In the genomic region with DNA sequence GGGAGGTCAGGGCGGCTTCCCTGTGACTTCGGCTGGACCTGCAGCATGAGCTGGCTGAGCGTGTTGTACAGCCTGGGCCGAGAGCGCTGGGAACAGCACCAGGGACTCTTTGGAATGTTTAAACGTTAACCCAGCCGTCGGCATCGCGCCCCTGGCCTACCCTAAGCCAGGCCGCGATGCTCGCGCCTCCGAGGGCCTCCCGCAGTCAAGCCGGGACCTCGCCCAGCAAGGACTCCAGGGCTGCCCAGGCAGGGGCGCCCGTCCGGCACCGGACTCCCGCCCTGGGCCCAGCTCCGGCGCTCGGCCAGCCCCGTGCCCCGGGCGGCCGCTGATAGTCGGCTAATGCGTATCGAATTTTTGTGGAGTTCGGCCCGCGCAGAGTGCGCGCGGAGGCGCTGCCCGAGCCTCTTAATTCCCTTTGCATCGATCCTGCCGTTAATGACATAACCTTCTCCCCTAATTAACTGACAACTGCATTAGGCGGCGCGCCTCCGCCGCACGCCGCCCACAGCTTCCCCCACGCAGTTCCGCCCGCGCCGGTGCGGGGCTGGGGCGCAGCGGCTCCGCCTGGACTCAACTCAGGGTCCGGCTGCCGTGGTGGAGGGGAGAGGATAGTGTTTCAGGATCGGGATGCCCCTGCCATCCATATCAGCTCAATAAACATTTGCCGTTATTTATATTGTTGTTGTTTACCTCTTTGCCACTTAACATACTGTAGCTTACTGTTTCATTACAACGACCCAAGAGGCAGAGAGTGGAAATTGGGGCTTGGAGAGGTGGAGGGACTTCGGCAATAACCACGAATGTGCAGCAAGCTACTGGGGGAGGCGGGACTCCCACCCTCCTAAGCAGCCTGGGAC, we compare ENCODE assay signal across 1 cellular context.
TF ChIP-seq lines count a peak whose summit lies in the region.

No MANE protein-coding gene starts in this region.

TF ChIP-seq in HepG2, 621 proteins besides CTCF, POLR2A, EP300 and RAD21 (continues in another document):
- TF ChIP-seq GLI4 (CRISPR knock-in tag; IDR thresholded peaks at IDR 0.05; ENCODE audit: borderline replicate concordance) (0 out of 2 replicates have a peak, but pooled peaks have one; percentile 26), ZNF547 (CRISPR knock-in tag; IDR thresholded peaks at IDR 0.05) (0 out of 2 replicates have a peak, but pooled peaks have one; percentile 32), ZNF703 (CRISPR knock-in tag; IDR thresholded peaks at IDR 0.05; ENCODE audit: borderline replicate concordance) (no peak), ZNF296 (CRISPR knock-in tag; conservative IDR thresholded peaks at IDR 0.05) (no peak), ZNF792 (CRISPR knock-in tag; IDR thresholded peaks at IDR 0.05) (no peak), ZNF761 (CRISPR knock-in tag; conservative IDR thresholded peaks at IDR 0.05) (no peak), MED13 (CRISPR knock-in tag; IDR thresholded peaks at IDR 0.05) (0 out of 2 replicates have a peak, but pooled peaks have one; percentile 24), YEATS4 (CRISPR knock-in tag; IDR thresholded peaks at IDR 0.05; ENCODE audit: borderline replicate concordance) (peak; percentile 44; the same call in 1 of the 2 replicates), ZNF292 (CRISPR knock-in tag; IDR thresholded peaks at IDR 0.05; ENCODE audit: borderline replicate concordance, low read depth) (peak; percentile 52; the same call in 1 of the 2 replicates), ZBTB7A (CRISPR knock-in tag; IDR thresholded peaks at IDR 0.05) (0 out of 2 replicates have a peak, but pooled peaks have one; percentile 21), ZNF766 (CRISPR knock-in tag; IDR thresholded peaks at IDR 0.05; ENCODE audit: borderline replicate concordance) (0 out of 2 replicates have a peak, but pooled peaks have one; percentile 55), HNRNPUL1 (IDR thresholded peaks at IDR 0.05; ENCODE audit: low read depth, low read length) (no peak), GABPB1 (CRISPR knock-in tag; IDR thresholded peaks at IDR 0.05) (peak; percentile 35; the same call in 1 of the 2 replicates)
- TF ChIP-seq, protein P1, sequence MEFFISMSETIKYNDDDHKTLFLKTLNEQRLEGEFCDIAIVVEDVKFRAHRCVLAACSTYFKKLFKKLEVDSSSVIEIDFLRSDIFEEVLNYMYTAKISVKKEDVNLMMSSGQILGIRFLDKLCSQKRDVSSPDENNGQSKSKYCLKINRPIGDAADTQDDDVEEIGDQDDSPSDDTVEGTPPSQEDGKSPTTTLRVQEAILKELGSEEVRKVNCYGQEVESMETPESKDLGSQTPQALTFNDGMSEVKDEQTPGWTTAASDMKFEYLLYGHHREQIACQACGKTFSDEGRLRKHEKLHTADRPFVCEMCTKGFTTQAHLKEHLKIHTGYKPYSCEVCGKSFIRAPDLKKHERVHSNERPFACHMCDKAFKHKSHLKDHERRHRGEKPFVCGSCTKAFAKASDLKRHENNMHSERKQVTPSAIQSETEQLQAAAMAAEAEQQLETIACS (CRISPR knock-in tag; IDR thresholded peaks at IDR 0.05), result peak; percentile 49; the same call in 1 of the 2 replicates
- TF ChIP-seq, protein P2, sequence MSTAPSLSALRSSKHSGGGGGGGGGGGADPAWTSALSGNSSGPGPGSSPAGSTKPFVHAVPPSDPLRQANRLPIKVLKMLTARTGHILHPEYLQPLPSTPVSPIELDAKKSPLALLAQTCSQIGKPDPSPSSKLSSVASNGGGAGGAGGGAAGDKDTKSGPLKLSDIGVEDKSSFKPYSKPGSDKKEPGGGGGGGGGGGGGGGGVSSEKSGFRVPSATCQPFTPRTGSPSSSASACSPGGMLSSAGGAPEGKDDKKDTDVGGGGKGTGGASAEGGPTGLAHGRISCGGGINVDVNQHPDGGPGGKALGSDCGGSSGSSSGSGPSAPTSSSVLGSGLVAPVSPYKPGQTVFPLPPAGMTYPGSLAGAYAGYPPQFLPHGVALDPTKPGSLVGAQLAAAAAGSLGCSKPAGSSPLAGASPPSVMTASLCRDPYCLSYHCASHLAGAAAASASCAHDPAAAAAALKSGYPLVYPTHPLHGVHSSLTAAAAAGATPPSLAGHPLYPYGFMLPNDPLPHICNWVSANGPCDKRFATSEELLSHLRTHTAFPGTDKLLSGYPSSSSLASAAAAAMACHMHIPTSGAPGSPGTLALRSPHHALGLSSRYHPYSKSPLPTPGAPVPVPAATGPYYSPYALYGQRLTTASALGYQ (CRISPR knock-in tag; IDR thresholded peaks at IDR 0.05), result 0 out of 2 replicates have a peak, but pooled peaks have one; percentile 22
- TF ChIP-seq, protein P3, sequence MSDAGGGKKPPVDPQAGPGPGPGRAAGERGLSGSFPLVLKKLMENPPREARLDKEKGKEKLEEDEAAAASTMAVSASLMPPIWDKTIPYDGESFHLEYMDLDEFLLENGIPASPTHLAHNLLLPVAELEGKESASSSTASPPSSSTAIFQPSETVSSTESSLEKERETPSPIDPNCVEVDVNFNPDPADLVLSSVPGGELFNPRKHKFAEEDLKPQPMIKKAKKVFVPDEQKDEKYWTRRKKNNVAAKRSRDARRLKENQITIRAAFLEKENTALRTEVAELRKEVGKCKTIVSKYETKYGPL (CRISPR knock-in tag; IDR thresholded peaks at IDR 0.05), result 0 out of 2 replicates have a peak, but pooled peaks have one; percentile 32
- TF ChIP-seq, protein P4, sequence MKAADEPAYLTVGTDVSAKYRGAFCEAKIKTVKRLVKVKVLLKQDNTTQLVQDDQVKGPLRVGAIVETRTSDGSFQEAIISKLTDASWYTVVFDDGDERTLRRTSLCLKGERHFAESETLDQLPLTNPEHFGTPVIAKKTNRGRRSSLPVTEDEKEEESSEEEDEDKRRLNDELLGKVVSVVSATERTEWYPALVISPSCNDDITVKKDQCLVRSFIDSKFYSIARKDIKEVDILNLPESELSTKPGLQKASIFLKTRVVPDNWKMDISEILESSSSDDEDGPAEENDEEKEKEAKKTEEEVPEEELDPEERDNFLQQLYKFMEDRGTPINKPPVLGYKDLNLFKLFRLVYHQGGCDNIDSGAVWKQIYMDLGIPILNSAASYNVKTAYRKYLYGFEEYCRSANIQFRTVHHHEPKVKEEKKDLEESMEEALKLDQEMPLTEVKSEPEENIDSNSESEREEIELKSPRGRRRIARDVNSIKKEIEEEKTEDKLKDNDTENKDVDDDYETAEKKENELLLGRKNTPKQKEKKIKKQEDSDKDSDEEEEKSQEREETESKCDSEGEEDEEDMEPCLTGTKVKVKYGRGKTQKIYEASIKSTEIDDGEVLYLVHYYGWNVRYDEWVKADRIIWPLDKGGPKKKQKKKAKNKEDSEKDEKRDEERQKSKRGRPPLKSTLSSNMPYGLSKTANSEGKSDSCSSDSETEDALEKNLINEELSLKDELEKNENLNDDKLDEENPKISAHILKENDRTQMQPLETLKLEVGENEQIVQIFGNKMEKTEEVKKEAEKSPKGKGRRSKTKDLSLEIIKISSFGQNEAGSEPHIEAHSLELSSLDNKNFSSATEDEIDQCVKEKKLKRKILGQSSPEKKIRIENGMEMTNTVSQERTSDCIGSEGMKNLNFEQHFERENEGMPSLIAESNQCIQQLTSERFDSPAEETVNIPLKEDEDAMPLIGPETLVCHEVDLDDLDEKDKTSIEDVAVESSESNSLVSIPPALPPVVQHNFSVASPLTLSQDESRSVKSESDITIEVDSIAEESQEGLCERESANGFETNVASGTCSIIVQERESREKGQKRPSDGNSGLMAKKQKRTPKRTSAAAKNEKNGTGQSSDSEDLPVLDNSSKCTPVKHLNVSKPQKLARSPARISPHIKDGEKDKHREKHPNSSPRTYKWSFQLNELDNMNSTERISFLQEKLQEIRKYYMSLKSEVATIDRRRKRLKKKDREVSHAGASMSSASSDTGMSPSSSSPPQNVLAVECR (CRISPR knock-in tag; IDR thresholded peaks at IDR 0.05; ENCODE audit: borderline replicate concordance), result peak; percentile 24; the same call in 1 of the 2 replicates
- TF ChIP-seq, protein P5, sequence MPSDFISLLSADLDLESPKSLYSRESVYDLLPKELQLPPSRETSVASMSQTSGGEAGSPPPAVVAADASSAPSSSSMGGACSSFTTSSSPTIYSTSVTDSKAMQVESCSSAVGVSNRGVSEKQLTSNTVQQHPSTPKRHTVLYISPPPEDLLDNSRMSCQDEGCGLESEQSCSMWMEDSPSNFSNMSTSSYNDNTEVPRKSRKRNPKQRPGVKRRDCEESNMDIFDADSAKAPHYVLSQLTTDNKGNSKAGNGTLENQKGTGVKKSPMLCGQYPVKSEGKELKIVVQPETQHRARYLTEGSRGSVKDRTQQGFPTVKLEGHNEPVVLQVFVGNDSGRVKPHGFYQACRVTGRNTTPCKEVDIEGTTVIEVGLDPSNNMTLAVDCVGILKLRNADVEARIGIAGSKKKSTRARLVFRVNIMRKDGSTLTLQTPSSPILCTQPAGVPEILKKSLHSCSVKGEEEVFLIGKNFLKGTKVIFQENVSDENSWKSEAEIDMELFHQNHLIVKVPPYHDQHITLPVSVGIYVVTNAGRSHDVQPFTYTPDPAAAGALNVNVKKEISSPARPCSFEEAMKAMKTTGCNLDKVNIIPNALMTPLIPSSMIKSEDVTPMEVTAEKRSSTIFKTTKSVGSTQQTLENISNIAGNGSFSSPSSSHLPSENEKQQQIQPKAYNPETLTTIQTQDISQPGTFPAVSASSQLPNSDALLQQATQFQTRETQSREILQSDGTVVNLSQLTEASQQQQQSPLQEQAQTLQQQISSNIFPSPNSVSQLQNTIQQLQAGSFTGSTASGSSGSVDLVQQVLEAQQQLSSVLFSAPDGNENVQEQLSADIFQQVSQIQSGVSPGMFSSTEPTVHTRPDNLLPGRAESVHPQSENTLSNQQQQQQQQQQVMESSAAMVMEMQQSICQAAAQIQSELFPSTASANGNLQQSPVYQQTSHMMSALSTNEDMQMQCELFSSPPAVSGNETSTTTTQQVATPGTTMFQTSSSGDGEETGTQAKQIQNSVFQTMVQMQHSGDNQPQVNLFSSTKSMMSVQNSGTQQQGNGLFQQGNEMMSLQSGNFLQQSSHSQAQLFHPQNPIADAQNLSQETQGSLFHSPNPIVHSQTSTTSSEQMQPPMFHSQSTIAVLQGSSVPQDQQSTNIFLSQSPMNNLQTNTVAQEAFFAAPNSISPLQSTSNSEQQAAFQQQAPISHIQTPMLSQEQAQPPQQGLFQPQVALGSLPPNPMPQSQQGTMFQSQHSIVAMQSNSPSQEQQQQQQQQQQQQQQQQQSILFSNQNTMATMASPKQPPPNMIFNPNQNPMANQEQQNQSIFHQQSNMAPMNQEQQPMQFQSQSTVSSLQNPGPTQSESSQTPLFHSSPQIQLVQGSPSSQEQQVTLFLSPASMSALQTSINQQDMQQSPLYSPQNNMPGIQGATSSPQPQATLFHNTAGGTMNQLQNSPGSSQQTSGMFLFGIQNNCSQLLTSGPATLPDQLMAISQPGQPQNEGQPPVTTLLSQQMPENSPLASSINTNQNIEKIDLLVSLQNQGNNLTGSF (CRISPR knock-in tag; IDR thresholded peaks at IDR 0.05), result 0 out of 2 replicates have a peak, but pooled peaks have one; percentile 63
- TF ChIP-seq, protein P6, sequence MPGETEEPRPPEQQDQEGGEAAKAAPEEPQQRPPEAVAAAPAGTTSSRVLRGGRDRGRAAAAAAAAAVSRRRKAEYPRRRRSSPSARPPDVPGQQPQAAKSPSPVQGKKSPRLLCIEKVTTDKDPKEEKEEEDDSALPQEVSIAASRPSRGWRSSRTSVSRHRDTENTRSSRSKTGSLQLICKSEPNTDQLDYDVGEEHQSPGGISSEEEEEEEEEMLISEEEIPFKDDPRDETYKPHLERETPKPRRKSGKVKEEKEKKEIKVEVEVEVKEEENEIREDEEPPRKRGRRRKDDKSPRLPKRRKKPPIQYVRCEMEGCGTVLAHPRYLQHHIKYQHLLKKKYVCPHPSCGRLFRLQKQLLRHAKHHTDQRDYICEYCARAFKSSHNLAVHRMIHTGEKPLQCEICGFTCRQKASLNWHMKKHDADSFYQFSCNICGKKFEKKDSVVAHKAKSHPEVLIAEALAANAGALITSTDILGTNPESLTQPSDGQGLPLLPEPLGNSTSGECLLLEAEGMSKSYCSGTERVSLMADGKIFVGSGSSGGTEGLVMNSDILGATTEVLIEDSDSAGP (CRISPR knock-in tag; IDR thresholded peaks at IDR 0.05; ENCODE audit: borderline replicate concordance), result peak; percentile 30; the same call in 1 of the 2 replicates
- TF ChIP-seq, protein P7, sequence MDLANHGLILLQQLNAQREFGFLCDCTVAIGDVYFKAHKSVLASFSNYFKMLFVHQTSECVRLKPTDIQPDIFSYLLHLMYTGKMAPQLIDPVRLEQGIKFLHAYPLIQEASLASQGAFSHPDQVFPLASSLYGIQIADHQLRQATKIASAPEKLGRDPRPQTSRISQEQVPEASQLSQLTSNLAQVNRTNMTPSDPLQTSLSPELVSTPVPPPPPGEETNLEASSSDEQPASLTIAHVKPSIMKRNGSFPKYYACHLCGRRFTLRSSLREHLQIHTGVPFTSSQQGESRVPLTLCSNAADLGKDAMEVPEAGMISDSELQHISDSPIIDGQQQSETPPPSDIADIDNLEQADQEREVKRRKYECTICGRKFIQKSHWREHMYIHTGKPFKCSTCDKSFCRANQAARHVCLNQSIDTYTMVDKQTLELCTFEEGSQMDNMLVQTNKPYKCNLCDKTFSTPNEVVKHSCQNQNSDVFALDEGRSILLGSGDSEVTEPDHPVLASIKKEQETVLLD (CRISPR knock-in tag; IDR thresholded peaks at IDR 0.05; ENCODE audit: low read depth), result no peak
- TF ChIP-seq, protein P8, sequence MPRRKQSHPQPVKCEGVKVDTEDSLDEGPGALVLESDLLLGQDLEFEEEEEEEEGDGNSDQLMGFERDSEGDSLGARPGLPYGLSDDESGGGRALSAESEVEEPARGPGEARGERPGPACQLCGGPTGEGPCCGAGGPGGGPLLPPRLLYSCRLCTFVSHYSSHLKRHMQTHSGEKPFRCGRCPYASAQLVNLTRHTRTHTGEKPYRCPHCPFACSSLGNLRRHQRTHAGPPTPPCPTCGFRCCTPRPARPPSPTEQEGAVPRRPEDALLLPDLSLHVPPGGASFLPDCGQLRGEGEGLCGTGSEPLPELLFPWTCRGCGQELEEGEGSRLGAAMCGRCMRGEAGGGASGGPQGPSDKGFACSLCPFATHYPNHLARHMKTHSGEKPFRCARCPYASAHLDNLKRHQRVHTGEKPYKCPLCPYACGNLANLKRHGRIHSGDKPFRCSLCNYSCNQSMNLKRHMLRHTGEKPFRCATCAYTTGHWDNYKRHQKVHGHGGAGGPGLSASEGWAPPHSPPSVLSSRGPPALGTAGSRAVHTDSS (CRISPR knock-in tag; conservative IDR thresholded peaks at IDR 0.05), result no peak
- TF ChIP-seq, protein P9, sequence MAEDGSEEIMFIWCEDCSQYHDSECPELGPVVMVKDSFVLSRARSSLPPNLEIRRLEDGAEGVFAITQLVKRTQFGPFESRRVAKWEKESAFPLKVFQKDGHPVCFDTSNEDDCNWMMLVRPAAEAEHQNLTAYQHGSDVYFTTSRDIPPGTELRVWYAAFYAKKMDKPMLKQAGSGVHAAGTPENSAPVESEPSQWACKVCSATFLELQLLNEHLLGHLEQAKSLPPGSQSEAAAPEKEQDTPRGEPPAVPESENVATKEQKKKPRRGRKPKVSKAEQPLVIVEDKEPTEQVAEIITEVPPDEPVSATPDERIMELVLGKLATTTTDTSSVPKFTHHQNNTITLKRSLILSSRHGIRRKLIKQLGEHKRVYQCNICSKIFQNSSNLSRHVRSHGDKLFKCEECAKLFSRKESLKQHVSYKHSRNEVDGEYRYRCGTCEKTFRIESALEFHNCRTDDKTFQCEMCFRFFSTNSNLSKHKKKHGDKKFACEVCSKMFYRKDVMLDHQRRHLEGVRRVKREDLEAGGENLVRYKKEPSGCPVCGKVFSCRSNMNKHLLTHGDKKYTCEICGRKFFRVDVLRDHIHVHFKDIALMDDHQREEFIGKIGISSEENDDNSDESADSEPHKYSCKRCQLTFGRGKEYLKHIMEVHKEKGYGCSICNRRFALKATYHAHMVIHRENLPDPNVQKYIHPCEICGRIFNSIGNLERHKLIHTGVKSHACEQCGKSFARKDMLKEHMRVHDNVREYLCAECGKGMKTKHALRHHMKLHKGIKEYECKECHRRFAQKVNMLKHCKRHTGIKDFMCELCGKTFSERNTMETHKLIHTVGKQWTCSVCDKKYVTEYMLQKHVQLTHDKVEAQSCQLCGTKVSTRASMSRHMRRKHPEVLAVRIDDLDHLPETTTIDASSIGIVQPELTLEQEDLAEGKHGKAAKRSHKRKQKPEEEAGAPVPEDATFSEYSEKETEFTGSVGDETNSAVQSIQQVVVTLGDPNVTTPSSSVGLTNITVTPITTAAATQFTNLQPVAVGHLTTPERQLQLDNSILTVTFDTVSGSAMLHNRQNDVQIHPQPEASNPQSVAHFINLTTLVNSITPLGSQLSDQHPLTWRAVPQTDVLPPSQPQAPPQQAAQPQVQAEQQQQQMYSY (CRISPR knock-in tag; IDR thresholded peaks at IDR 0.05), result peak; percentile 31; the same call in 1 of the 2 replicates
